In the genomic region with DNA sequence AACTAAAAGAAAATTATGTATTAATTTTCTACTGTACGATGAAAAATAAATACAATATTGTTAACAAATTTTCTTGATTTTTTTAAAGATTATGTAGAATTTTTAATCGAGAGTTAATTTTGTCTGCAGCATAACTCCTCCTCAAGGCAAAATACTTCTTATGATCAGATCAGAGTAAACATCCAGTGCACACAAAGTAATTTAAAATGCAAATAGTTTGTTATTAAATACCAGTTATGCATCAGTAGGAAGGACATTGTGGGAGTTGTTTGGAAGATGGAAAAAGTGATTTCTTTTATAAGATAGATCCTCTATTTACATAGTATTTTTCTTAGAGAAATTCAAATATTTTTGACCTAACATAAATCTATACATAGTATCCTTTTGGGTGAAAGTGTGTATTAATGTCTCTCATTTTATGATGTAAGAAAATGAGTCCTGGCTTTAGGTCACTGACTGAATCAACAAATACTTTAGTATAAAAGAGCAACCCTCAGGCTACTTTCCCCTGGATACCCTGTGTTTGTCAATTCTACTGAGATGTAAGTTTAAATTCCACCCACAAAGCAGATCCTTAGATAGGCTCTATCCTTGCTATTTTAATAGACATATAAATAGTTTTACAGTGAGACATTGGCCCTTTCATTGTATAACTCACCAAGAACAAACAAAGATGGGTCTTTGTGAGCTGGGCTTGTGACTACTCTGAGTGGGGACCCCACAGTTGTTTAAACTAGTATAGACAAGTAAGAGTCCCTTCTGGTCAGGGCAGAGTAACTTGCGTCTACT, we compare ENCODE assay signal across 16 cellular contexts.
"Had no signal": no experiment of that assay in that cellular context is flagged by ENCODE, and none has a peak within 500 bp of the region (broad histone marks: within the 10 kb centered on the region; RNA-seq: fewer than 3 reads in every experiment).

No MANE protein-coding gene starts in this region.

- DNase-seq: activated CD4-positive, alpha-beta T cell treated with anti-CD3 and anti-CD28 coated beads for 4 hours; activated CD8-positive, alpha-beta memory T cell treated with anti-CD3 and anti-CD28 coated beads, Interleukin-2, amount 50 U/mL, for 4 hours; activated CD8-positive, alpha-beta T cell treated with anti-CD3 and anti-CD28 coated beads for 36 hours; activated naive CD4-positive, alpha-beta T cell treated with anti-CD3 and anti-CD28 coated beads, Interleukin-2, amount 10 ng/mL, durations not matched to agents 7 days and 5 days; caudate nucleus; effector memory CD4-positive, alpha-beta T cell; erythroblast; left lung; right lobe of liver; spleen; stimulated activated CD4-positive, alpha-beta T cell treated with anti-CD3 and anti-CD28 coated beads, Interleukin-1b, Interleukin-23, amount 100 ng/mL, for 48 hours; tibial artery had no signal

- ATAC-seq: activated CD8-positive, alpha-beta T cell treated with anti-CD3 and anti-CD28 coated beads for 36 hours; left lung; natural killer cell treated with Interleukin-12 subunit alpha and Interleukin-12 subunit beta and Interleukin-15 and Interleukin-18, amount 100 ng/mL, for 72 hours; right lobe of liver; stimulated activated memory B cell treated with anti-CD40 and anti-IgM and Interleukin-4, amounts not matched to agents 10 μg/mL and 1 μg/mL and 100 μg/mL, for 72 hours had no signal

- H3K36me3 ChIP-seq: left lung, prostate gland, right lobe of liver, spleen, tibial artery had no signal

- H3K36me3 Mint-ChIP-seq: activated naive CD4-positive, alpha-beta T cell treated with anti-CD3 and anti-CD28 coated beads, Interleukin-2, amount 10 ng/mL, durations not matched to agents 7 days and 5 days; memory B cell; natural killer cell treated with Interleukin-12 subunit alpha and Interleukin-12 subunit beta and Interleukin-15 and Interleukin-18, amount 100 ng/mL, for 72 hours; stimulated activated memory B cell treated with anti-CD40 and anti-IgM and Interleukin-4, amounts not matched to agents 10 μg/mL and 1 μg/mL and 100 μg/mL, for 72 hours had no signal

- H3K27ac ChIP-seq: left lung, prostate gland, right lobe of liver, spleen, tibial artery had no signal

- H3K4me3 ChIP-seq: left lung, prostate gland, right lobe of liver, spleen, tibial artery had no signal

- H3K9me3 ChIP-seq: left lung, prostate gland, right lobe of liver, spleen, tibial artery had no signal

- H3K27me3 ChIP-seq: left lung, spleen, tibial artery had no signal

- H3K9me3 Mint-ChIP-seq: activated CD8-positive, alpha-beta T cell treated with anti-CD3 and anti-CD28 coated beads for 36 hours; activated naive CD4-positive, alpha-beta T cell treated with anti-CD3 and anti-CD28 coated beads, Interleukin-2, amount 10 ng/mL, durations not matched to agents 7 days and 5 days; memory B cell; natural killer cell treated with Interleukin-12 subunit alpha and Interleukin-12 subunit beta and Interleukin-15 and Interleukin-18, amount 100 ng/mL, for 72 hours; stimulated activated memory B cell treated with anti-CD40 and anti-IgM and Interleukin-4, amounts not matched to agents 10 μg/mL and 1 μg/mL and 100 μg/mL, for 72 hours had no signal

- H3K27ac Mint-ChIP-seq: activated CD8-positive, alpha-beta T cell treated with anti-CD3 and anti-CD28 coated beads for 36 hours; activated naive CD4-positive, alpha-beta T cell treated with anti-CD3 and anti-CD28 coated beads, Interleukin-2, amount 10 ng/mL, durations not matched to agents 7 days and 5 days; memory B cell; natural killer cell treated with Interleukin-12 subunit alpha and Interleukin-12 subunit beta and Interleukin-15 and Interleukin-18, amount 100 ng/mL, for 72 hours; stimulated activated memory B cell treated with anti-CD40 and anti-IgM and Interleukin-4, amounts not matched to agents 10 μg/mL and 1 μg/mL and 100 μg/mL, for 72 hours had no signal

- H3K27me3 Mint-ChIP-seq: activated CD8-positive, alpha-beta T cell treated with anti-CD3 and anti-CD28 coated beads for 36 hours; stimulated activated memory B cell treated with anti-CD40 and anti-IgM and Interleukin-4, amounts not matched to agents 10 μg/mL and 1 μg/mL and 100 μg/mL, for 72 hours had no signal

- H3K4me3 Mint-ChIP-seq: activated CD8-positive, alpha-beta T cell treated with anti-CD3 and anti-CD28 coated beads for 36 hours; activated naive CD4-positive, alpha-beta T cell treated with anti-CD3 and anti-CD28 coated beads, Interleukin-2, amount 10 ng/mL, durations not matched to agents 7 days and 5 days; memory B cell; natural killer cell treated with Interleukin-12 subunit alpha and Interleukin-12 subunit beta and Interleukin-15 and Interleukin-18, amount 100 ng/mL, for 72 hours; stimulated activated memory B cell treated with anti-CD40 and anti-IgM and Interleukin-4, amounts not matched to agents 10 μg/mL and 1 μg/mL and 100 μg/mL, for 72 hours had no signal

- H3K4me1 ChIP-seq: left lung, prostate gland, right lobe of liver, spleen, tibial artery had no signal

- H3K4me1 Mint-ChIP-seq: activated naive CD4-positive, alpha-beta T cell treated with anti-CD3 and anti-CD28 coated beads, Interleukin-2, amount 10 ng/mL, durations not matched to agents 7 days and 5 days; memory B cell; stimulated activated memory B cell treated with anti-CD40 and anti-IgM and Interleukin-4, amounts not matched to agents 10 μg/mL and 1 μg/mL and 100 μg/mL, for 72 hours had no signal
